In genomic region chr10:52486840-52487611, GRCh38 we compare ENCODE assay signal across 1 cellular context.
TF ChIP-seq lines count a peak whose summit lies in the region.

No MANE protein-coding gene starts in this region.

TF ChIP-seq in SK-N-SH, 30 proteins besides CTCF, POLR2A, EP300 and RAD21 (continued from another document):
- TF ChIP-seq NFIC (IDR thresholded peaks at IDR 0.05; ENCODE audit: borderline replicate concordance) = peak; percentile 69; the same call in 1 of the 2 replicates
- no peak for TF ChIP-seq USF2 (IDR thresholded peaks at IDR 0.05; ENCODE audit: borderline replicate concordance, low read depth, low read length)
- peak; percentile 52; the same call in 1 of the 2 replicates for TF ChIP-seq USF1 (IDR thresholded peaks at IDR 0.05; ENCODE audit: borderline replicate concordance, low read depth)
- no peak for TF ChIP-seq RCOR1 (IDR thresholded peaks at IDR 0.05; ENCODE audit: low read length)
- TF ChIP-seq CHD2 (IDR thresholded peaks at IDR 0.05; ENCODE audit: low read length, partially characterized antibody) = no peak
